ENCODE assay signal across 26 cellular contexts in genomic region chr17:14268264-14268663, GRCh38. TPM values are rescaled to one million over a fixed set of nuclear protein-coding genes. Genes with fewer than 3 reads are reported as not detected.
A peak's percentile ranks its signal among the peaks of the same experiment; 100 is the strongest.
DNase-seq lines count a peak whose midpoint lies in the region; ATAC-seq and TF ChIP-seq lines count a peak whose summit lies in the region.
"Had no signal": no experiment of that assay in that cellular context is flagged by ENCODE, and none has a peak within 500 bp of the region (broad histone marks: within the 10 kb centered on the region; RNA-seq: fewer than 3 reads in every experiment).

No MANE protein-coding gene starts in this region.

- no peaks in the 10 kb centered on the region for H3K79me2 ChIP-seq in PC-9 (ENCODE audit: low read depth)

- no peaks in the 10 kb centered on the region for H3K36me3 ChIP-seq in liver (ENCODE audit: control insufficient read depth in 4 of 4, insufficient read depth in 3 of 4, low read depth in 1 of 4, low read length in 3 of 4)
- no peaks in the 10 kb centered on the region for H3K36me3 ChIP-seq in PC-9 (ENCODE audit: low read depth)
- H3K36me3 ChIP-seq: left lung, SJCRH30, uterus had no signal

- 77% methylated on average over 2 of the region's 2 CpGs for WGBS in liver

- H3K4me3 Mint-ChIP-seq in activated CD4-positive, alpha-beta T cell treated with anti-CD3 and anti-CD28 coated beads, Interleukin-2, amount 10 ng/mL, durations not matched to agents 7 days and 5 days: no peak overlapping the region
- no peak overlapping the region for H3K4me3 Mint-ChIP-seq in WTC11
- H3K4me3 Mint-ChIP-seq: activated CD8-positive, alpha-beta memory T cell treated with anti-CD3 and anti-CD28 coated beads, Interleukin-2, amount 10 ng/mL, durations not matched to agents 7 days and 5 days; CD4-positive, CD25-positive, alpha-beta regulatory T cell; dendritic cell treated with granulocyte-macrophage colony-stimulating factor and Interleukin-4, amounts not matched to agents 40 ng/mL and 50 ng/mL, for 4 days; neural crest cell; T-helper 2 cell treated with Interferon-gamma antibody and Interleukin-4, amounts not matched to agents 5 μg/mL and 100 μg/mL, for 36 hours had no signal

- no peaks in the 10 kb centered on the region for H3K36me3 Mint-ChIP-seq in activated CD4-positive, alpha-beta T cell treated with anti-CD3 and anti-CD28 coated beads, Interleukin-2, amount 10 ng/mL, durations not matched to agents 7 days and 5 days (ENCODE audit: low read depth)
- H3K36me3 Mint-ChIP-seq in WTC11: no peaks in the 10 kb centered on the region
- H3K36me3 Mint-ChIP-seq: activated CD8-positive, alpha-beta memory T cell treated with anti-CD3 and anti-CD28 coated beads, Interleukin-2, amount 10 ng/mL, durations not matched to agents 7 days and 5 days; CD4-positive, CD25-positive, alpha-beta regulatory T cell had no signal

- peaks cover 4% of the 10 kb centered on the region for H3K27me3 Mint-ChIP-seq in activated CD4-positive, alpha-beta T cell treated with anti-CD3 and anti-CD28 coated beads, Interleukin-2, amount 10 ng/mL, durations not matched to agents 7 days and 5 days
- no peaks in the 10 kb centered on the region for H3K27me3 Mint-ChIP-seq in WTC11 (ENCODE audit: low read depth)

- no TSS peak for BruUV-seq in PC-9 (replicated peaks; lab: Mats Ljungman, UMichigan)

- TF ChIP-seq RAD21 in liver (IDR thresholded peaks at IDR 0.05): peak in 1 of 2 donors; percentile 38

- H3K4me1 ChIP-seq in liver (ENCODE audit: control insufficient read depth in 4 of 4, insufficient read depth in 4 of 4, low read length in 3 of 4): no peaks in the 10 kb centered on the region
- H3K4me1 ChIP-seq in PC-9 (replicated peaks; ENCODE audit: insufficient read depth): no peaks in the 10 kb centered on the region
- H3K4me1 ChIP-seq: left lung, uterus had no signal

- DNase-seq in activated CD4-positive, alpha-beta T cell treated with anti-CD3 and anti-CD28 coated beads, Interleukin-2, amount 50 U/mL, for 48 hours: peak; percentile 1 to 5
- no peak for DNase-seq in activated CD4-positive, alpha-beta T cell treated with anti-CD3 and anti-CD28 coated beads, Interleukin-2, amount 10 ng/mL, durations not matched to agents 7 days and 5 days
- DNase-seq in HT1080 (ENCODE audit: low read depth) (peak; percentile 22), WTC11 (ENCODE audit: low spot score) (no peak), posterior vena cava (ENCODE audit: low spot score) (no peak), NCI-H187 treated with DMSO at 0.1 percent for 48 hours (lab: John Stamatoyannopoulos, UW) (no peak), PC-9 (no peak)
- DNase-seq: activated CD4-positive, CD25-positive, alpha-beta regulatory T cell; activated CD8-positive, alpha-beta memory T cell treated with anti-CD3 and anti-CD28 coated beads, Interleukin-2, amount 10 ng/mL, durations not matched to agents 7 days and 5 days; DMS153; left lung; MV-4-11; SJCRH30; stimulated activated CD4-positive, alpha-beta T cell treated with anti-CD3 and anti-CD28 coated beads, Interleukin-4, amount 100 ng/mL, for 4 hours; uterus had no signal

- no peak for TF ChIP-seq CTCF in WTC11 (IDR thresholded peaks at IDR 0.05)
- peak; percentile 6 for TF ChIP-seq CTCF in liver (IDR thresholded peaks at IDR 0.05; ENCODE audit: low read depth, low read length, missing input control)
- TF ChIP-seq CTCF in PC-9 (conservative IDR thresholded peaks at IDR 0.05): no peak

- H3K9me2 ChIP-seq in PC-9 (ENCODE audit: insufficient read depth): no peaks in the 10 kb centered on the region

- H3K4me1 Mint-ChIP-seq in activated CD4-positive, alpha-beta T cell treated with anti-CD3 and anti-CD28 coated beads, Interleukin-2, amount 10 ng/mL, durations not matched to agents 7 days and 5 days: no peaks in the 10 kb centered on the region
- H3K4me1 Mint-ChIP-seq in WTC11: no peaks in the 10 kb centered on the region
- H3K4me1 Mint-ChIP-seq: activated CD8-positive, alpha-beta memory T cell treated with anti-CD3 and anti-CD28 coated beads, Interleukin-2, amount 10 ng/mL, durations not matched to agents 7 days and 5 days; CD4-positive, CD25-positive, alpha-beta regulatory T cell; neural crest cell had no signal

- POLR2A ChIA-PET in activated CD4-positive, alpha-beta T cell treated with anti-CD3 and anti-CD28 coated beads, Interleukin-2, amount 10 ng/mL, durations not matched to agents 7 days and 5 days (lab: Charles Lee): no interaction called here
- POLR2A ChIA-PET in WTC11 (lab: Charles Lee): no interaction called here
- POLR2A ChIA-PET in PC-9 (lab: Charles Lee; ENCODE audit: unreplicated experiment): no interaction called here

- no peaks in the 10 kb centered on the region for H3F3A ChIP-seq in PC-9 (ENCODE audit: insufficient read depth, low read depth)

- ATAC-seq in WTC11: peak; percentile 67
- ATAC-seq: activated CD8-positive, alpha-beta memory T cell treated with anti-CD3 and anti-CD28 coated beads, Interleukin-2, amount 10 ng/mL, durations not matched to agents 7 days and 5 days; left lung had no signal

- H3K27ac ChIP-seq in liver (ENCODE audit: low read depth in 1 of 2, low read length in 2 of 2): no peak overlapping the region
- no peak overlapping the region for H3K27ac ChIP-seq in PC-9
- H3K27ac ChIP-seq: left lung, SJCRH30, uterus had no signal

- H3K9me3 ChIP-seq in liver (ENCODE audit: control insufficient read depth in 4 of 4, low read length in 3 of 4) (no peaks in the 10 kb centered on the region), PC-9 (ENCODE audit: insufficient read depth, low read depth) (no peaks in the 10 kb centered on the region)
- H3K9me3 ChIP-seq: left lung, SJCRH30, uterus had no signal

- CTCF ChIA-PET in activated CD4-positive, alpha-beta T cell treated with anti-CD3 and anti-CD28 coated beads, Interleukin-2, amount 10 ng/mL, durations not matched to agents 7 days and 5 days (lab: Charles Lee): no interaction called here
- CTCF ChIA-PET in WTC11 (lab: Charles Lee): interaction anchor here (1.3 to 1.4 kb wide), 2 partner anchors 15 to 33 kb away, joined by 3 to 4 read pairs; partner anchors contain the start of gene HS3ST3B1
- CTCF ChIA-PET in PC-9 (lab: Charles Lee): no interaction called here

- H3K4me2 ChIP-seq in PC-9: no peak overlapping the region
- H3K4me2 ChIP-seq: smooth muscle cell had no signal

- H3K9ac ChIP-seq in liver (ENCODE audit: low read depth in 1 of 2, low read length in 2 of 2): no peak overlapping the region

- no peaks in the 10 kb centered on the region for H4K20me1 ChIP-seq in PC-9 (ENCODE audit: insufficient read depth)

- intact Hi-C loops in posterior vena cava (cut with DNase I) (no loop called here), PC-9 (cut with micrococcal nuclease; ENCODE audit: unreplicated experiment) (no loop called here)

- H3K4me3 ChIP-seq in liver (ENCODE audit: low read depth in 1 of 3, low read length in 3 of 3) (no peak overlapping the region), PC-9 (no peak overlapping the region)
- H3K4me3 ChIP-seq: left lung, SJCRH30, smooth muscle cell, uterus had no signal

- no peak overlapping the region for H3K27ac Mint-ChIP-seq in activated CD4-positive, alpha-beta T cell treated with anti-CD3 and anti-CD28 coated beads, Interleukin-2, amount 10 ng/mL, durations not matched to agents 7 days and 5 days
- no peak overlapping the region for H3K27ac Mint-ChIP-seq in WTC11
- H3K27ac Mint-ChIP-seq: activated CD8-positive, alpha-beta memory T cell treated with anti-CD3 and anti-CD28 coated beads, Interleukin-2, amount 10 ng/mL, durations not matched to agents 7 days and 5 days; activated T-helper 2 cell treated with anti-CD3 and anti-CD28 coated beads, Interferon-gamma antibody, Interleukin-2, Interleukin-4, amounts not matched to agents 10 μg/mL and 5 μg/mL and 100 μg/mL, durations not matched to agents 14 hours and 24 hours and 36 hours; dendritic cell treated with granulocyte-macrophage colony-stimulating factor and Interleukin-4, amounts not matched to agents 40 ng/mL and 50 ng/mL, for 4 days; T-helper 2 cell treated with Interferon-gamma antibody and Interleukin-4, amounts not matched to agents 5 μg/mL and 100 μg/mL, for 36 hours had no signal

- H3K27me3 ChIP-seq in liver (ENCODE audit: control insufficient read depth in 4 of 4, insufficient read depth in 4 of 4, low read length in 3 of 4): no peaks in the 10 kb centered on the region
- no peaks in the 10 kb centered on the region for H3K27me3 ChIP-seq in PC-9 (ENCODE audit: insufficient read depth, low read depth)
- H3K27me3 ChIP-seq: left lung, SJCRH30, uterus had no signal

- H2AFZ ChIP-seq in PC-9: no peak overlapping the region

- H3K9me3 Mint-ChIP-seq in activated CD4-positive, alpha-beta T cell treated with anti-CD3 and anti-CD28 coated beads, Interleukin-2, amount 10 ng/mL, durations not matched to agents 7 days and 5 days: no peaks in the 10 kb centered on the region
- peaks cover 6% of the 10 kb centered on the region for H3K9me3 Mint-ChIP-seq in WTC11
- H3K9me3 Mint-ChIP-seq: activated T-helper 2 cell treated with anti-CD3 and anti-CD28 coated beads, Interferon-gamma antibody, Interleukin-2, Interleukin-4, amounts not matched to agents 10 μg/mL and 5 μg/mL and 100 μg/mL, durations not matched to agents 14 hours and 24 hours and 36 hours; dendritic cell treated with granulocyte-macrophage colony-stimulating factor and Interleukin-4, amounts not matched to agents 40 ng/mL and 50 ng/mL, for 4 days; neural crest cell had no signal

TF ChIP-seq in WTC11, 78 proteins besides CTCF, POLR2A, EP300 and RAD21 (continues in another document):
- TF ChIP-seq NR3C1 (CRISPR knock-in tag; conservative IDR thresholded peaks at IDR 0.05; ENCODE audit: low read depth) (no peak), CREM (CRISPR knock-in tag; IDR thresholded peaks at IDR 0.05) (no peak)

TF ChIP-seq in liver, 16 proteins besides CTCF, POLR2A, EP300 and RAD21:
- no peak for TF ChIP-seq GABPA (IDR thresholded peaks at IDR 0.05 in 1 of 2, conservative IDR thresholded peaks at IDR 0.05 in 1 of 2)
- no peak for TF ChIP-seq NR2F2 (IDR thresholded peaks at IDR 0.05)
TF ChIP-seq in liver: peak in this region for 0.

RNA-seq across cellular contexts. Expression of gene CDRT15, which starts 31.6 kb away (rescaled TPM):
- not detected for total RNA-seq in activated CD4-positive, alpha-beta T cell treated with anti-CD3 and anti-CD28 coated beads, Interleukin-2, amount 10 ng/mL, durations not matched to agents 7 days and 5 days
- not detected in 2 replicates for total RNA-seq in HT1080 (2014; rRNA removed; shearing (Covaris generic))
- not detected in 2 replicates for polyA plus RNA-seq in HT1080 (2015; cell fraction: cytosol; rRNA removed)
- not detected in 2 replicates for polyA plus RNA-seq in HT1080 (2015; cell fraction: nucleus; rRNA removed)
- total RNA-seq in WTC11 (2021) (not detected in 3 replicates), liver (not detected), posterior vena cava (not detected), PC-9 (2021) (not detected in 2 replicates)
- polyA plus RNA-seq in liver: under 1 TPM in 1 of 2 donors, not detected in 1; 0.40 TPM
- total RNA-seq: activated CD8-positive, alpha-beta memory T cell treated with anti-CD3 and anti-CD28 coated beads, Interleukin-2, amount 10 ng/mL, durations not matched to agents 7 days and 5 days; activated T-helper 2 cell treated with anti-CD3 and anti-CD28 coated beads, Interferon-gamma antibody, Interleukin-2, Interleukin-4, amounts not matched to agents 10 μg/mL and 5 μg/mL and 100 μg/mL, durations not matched to agents 14 hours and 24 hours and 36 hours; CD4-positive, CD25-positive, alpha-beta regulatory T cell; left lung; mononuclear cell; neural crest cell; smooth muscle cell; subcutaneous adipose tissue; uterus had no signal
- polyA plus RNA-seq: adipose tissue, AG04450, smooth muscle cell had no signal

RNA-seq across cellular contexts. Expression of gene HS3ST3B1, which starts 32.6 kb away (rescaled TPM):
- total RNA-seq in activated CD4-positive, alpha-beta T cell treated with anti-CD3 and anti-CD28 coated beads, Interleukin-2, amount 10 ng/mL, durations not matched to agents 7 days and 5 days: 10 to 100 TPM; 11.5 to 11.9 TPM
- 5.7 and 6.4 TPM in 2 replicates for total RNA-seq in HT1080 (2014; rRNA removed; shearing (Covaris generic))
- polyA plus RNA-seq in HT1080 (2015; cell fraction: cytosol; rRNA removed): 4.3 and 4.6 TPM in 2 replicates
- 4.6 and 5.3 TPM in 2 replicates for polyA plus RNA-seq in HT1080 (2015; cell fraction: nucleus; rRNA removed)
- total RNA-seq in WTC11 (2021) (12.3 to 22.3 TPM (median 13.1 TPM) in 3 replicates), liver (10 to 100 TPM; 26.9 to 33.5 TPM), posterior vena cava (under 1 TPM; 0.62 to 0.97 TPM), PC-9 (2021) (not detected in 2 replicates)
- polyA plus RNA-seq in liver: 10 to 100 TPM; 11.9 to 17.8 TPM

Comparison
In these comparisons a context has a peak if more than half of its experiments do, and no peak if none do; other contexts are left out.
1. DNase-seq: peak in activated CD4-positive, alpha-beta T cell treated with anti-CD3 and anti-CD28 coated beads, Interleukin-2, amount 50 U/mL, for 48 hours (2 of 2) and HT1080 (single experiment); none in activated CD4-positive, alpha-beta T cell treated with anti-CD3 and anti-CD28 coated beads, Interleukin-2, amount 10 ng/mL, durations not matched to agents 7 days and 5 days (single experiment), WTC11 (single experiment), posterior vena cava (single experiment), NCI-H187 treated with DMSO at 0.1 percent for 48 hours (single experiment) and PC-9 (0 of 2).